In the genomic region with DNA sequence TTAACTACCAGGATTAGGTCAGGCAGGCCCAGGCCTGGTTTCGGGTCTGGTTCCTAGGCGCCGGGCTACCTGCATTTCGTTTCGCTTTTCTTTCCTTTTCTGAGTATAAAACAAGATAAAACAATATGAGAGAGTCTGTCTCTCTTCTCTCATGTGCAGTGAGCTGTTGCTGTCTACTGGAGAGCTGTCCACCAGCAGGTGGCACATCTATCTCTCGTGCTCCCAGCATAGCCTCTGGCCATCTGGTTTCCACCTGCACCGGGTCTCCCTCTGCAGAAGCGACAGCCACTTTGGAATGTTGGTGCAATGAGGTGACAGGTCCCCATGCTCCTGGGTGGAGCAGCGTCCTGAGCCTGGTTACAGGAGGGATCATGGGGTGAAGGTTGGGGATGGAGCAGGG, we compare ENCODE assay signal across 7 cellular contexts. TPM values are rescaled to one million over a fixed set of nuclear protein-coding genes. Genes with fewer than 3 reads are reported as not detected.
DNase-seq lines count a peak whose midpoint lies in the region; ATAC-seq and TF ChIP-seq lines count a peak whose summit lies in the region.

No MANE protein-coding gene starts in this region.

- no peaks in the 10 kb centered on the region for H3K9me3 Mint-ChIP-seq in T-cell

- H3K4me3 ChIP-seq in choroid plexus epithelial cell (ENCODE audit: low read depth, low read length) (no peak overlapping the region), lower leg skin (ENCODE audit: low read depth, poor library complexity, severe bottlenecking) (no peak overlapping the region), thyroid gland (replicated peaks in 1 of 3) (no peak overlapping the region)

- 14 to 23% methylated on average over 9 of the region's 9 CpGs for WGBS in lower leg skin, 2 donors
- WGBS in thyroid gland, 2 donors = 21 to 28% methylated on average over 9 of the region's 9 CpGs

- no peaks in the 10 kb centered on the region for H3K9me3 ChIP-seq in thyroid gland

- H3K36me3 Mint-ChIP-seq in T-cell = no peaks in the 10 kb centered on the region

- H3K4me1 Mint-ChIP-seq in T-cell = peaks cover 11 to 17% (median 12%) of the 10 kb centered on the region in 3 donors

- POLR2A ChIA-PET in T-cell (lab: Charles Lee) = interaction anchor here in 1 of 2 donors (0.5 kb wide), 1 partner anchor 56 kb away, joined by 3 read pairs; no protein-coding TSS in a partner anchor

- peak; percentile 92 for TF ChIP-seq CTCF in choroid plexus epithelial cell (conservative IDR thresholded peaks at IDR 0.05; ENCODE audit: low read depth, low read length)
- peak in 1 of 3 donors; percentile 23 for TF ChIP-seq CTCF in lower leg skin (IDR thresholded peaks at IDR 0.05)
- TF ChIP-seq CTCF in thyroid gland (IDR thresholded peaks at IDR 0.05) = peak; percentile 35 to 78 (median 74)

- H3K4me3 Mint-ChIP-seq in T-cell = peak overlapping the region; percentile 69 to 81 (median 72)

- CTCF ChIA-PET in T-cell (lab: Charles Lee) = no interaction called here

- no peaks in the 10 kb centered on the region for H3K36me3 ChIP-seq in thyroid gland

- H3K27me3 ChIP-seq in thyroid gland = no peaks in the 10 kb centered on the region

- H3K27ac Mint-ChIP-seq in T-cell = peak overlapping the region; percentile 68 to 87

- DNase-seq in GDM1 (lab: John Stamatoyannopoulos, UW) = peak; percentile 26
- peak; percentile 54 for DNase-seq in LHCN-M2 (ENCODE audit: low read depth)
- peak in 17 of 34 experiments; percentile 7 to 25 (median 16) for DNase-seq in T-cell
- DNase-seq in choroid plexus epithelial cell (ENCODE audit: low read depth) = peak; percentile 81
- DNase-seq in lower leg skin (ENCODE audit: low spot score in 2 of 2) = peak; percentile 56 to 90
- DNase-seq in thyroid gland = peak; percentile 74 to 81
- no peak for DNase-seq in SIG-M5 treated with dmso at 0.1 percent for 504 hours (lab: John Stamatoyannopoulos, UW; ENCODE audit: unreplicated experiment)

- H3K27ac ChIP-seq in thyroid gland = no peak overlapping the region

- ATAC-seq in T-cell (replicated peaks in 1 of 4) = peak; percentile 82 to 98 (median 87)

- intact Hi-C loops in lower leg skin (cut with DNase I; ENCODE audit: low total_unique reads) (no loop called here), thyroid gland (cut with DNase I) (no loop called here)

- peaks cover 3 to 5% of the 10 kb centered on the region in 2 donors for H3K27me3 Mint-ChIP-seq in T-cell

- no peak for TF ChIP-seq POLR2A in lower leg skin (IDR thresholded peaks at IDR 0.05)
- no peak for TF ChIP-seq POLR2A in thyroid gland (IDR thresholded peaks at IDR 0.05)

- H3K4me1 ChIP-seq in thyroid gland = peaks cover 1 to 8% of the 10 kb centered on the region in 2 donors

RNA-seq across cellular contexts. Expression of gene RIBC2, which starts 27.7 kb away (rescaled TPM):
- total RNA-seq in LHCN-M2 (2014; rRNA removed) (0.58 and 0.86 TPM in 2 replicates), T-cell (under 1 TPM in 3 of 5 donors, not detected in 2; 0.61 to 0.89 (median 0.78) TPM), lower leg skin (1 to 10 TPM in 2 of 4 donors, under 1 TPM in 2; 0.17 to 2.3 (median 1.1) TPM), thyroid gland (1 to 10 TPM in 1 of 4 donors, under 1 TPM in 1, not detected in 2; 0.45 to 4.2 TPM)
- polyA plus RNA-seq in LHCN-M2 (2012) = 0.32 TPM

RNA-seq across cellular contexts. Expression of gene SMC1B, which starts 27.8 kb away (rescaled TPM):
- total RNA-seq in LHCN-M2 (2014; rRNA removed) (not detected in 2 replicates), T-cell (under 1 TPM in 3 of 5 donors, not detected in 2; 0.06 to 0.12 (median 0.06) TPM), lower leg skin (not detected), thyroid gland (under 1 TPM in 1 of 4 donors, not detected in 3; 0.13 TPM)
- not detected for polyA plus RNA-seq in LHCN-M2 (2012)
